ENCODE assay signal across 8 cellular contexts in genomic region chr12:110741371-110741770, GRCh38. TPM values are rescaled to one million over a fixed set of nuclear protein-coding genes. Genes with fewer than 3 reads are reported as not detected.
DNase-seq lines count a peak whose midpoint lies in the region; ATAC-seq and TF ChIP-seq lines count a peak whose summit lies in the region.

No MANE protein-coding gene starts in this region.

- TF ChIP-seq EP300 in tibial nerve (IDR thresholded peaks at IDR 0.05), result no peak

- in situ Hi-C loops in astrocyte of the cerebellum (cut with HindIII; ENCODE audit: low sequenced_read_pairs), result no loop called here

- H3K27me3 ChIP-seq in HUES64 (ENCODE audit: insufficient read depth, low read length) (no peaks in the 10 kb centered on the region), right lobe of liver (no peaks in the 10 kb centered on the region), tibial nerve (no peaks in the 10 kb centered on the region)

- peak overlapping the region; percentile 98 for H3K9ac ChIP-seq in HUES64 (ENCODE audit: low read depth, low read length)

- WGBS in HUES64, result 4% methylated on average over 4 of the region's 5 CpGs
- under 1% methylated on average over 5 of the region's 5 CpGs for WGBS in right lobe of liver (ENCODE audit: insufficient coverage, low coverage, low lambda C conversion rate, missing lambda C conversion rate)
- WGBS in tibial nerve, 2 donors, result 2 to 3% methylated on average over 5 of the region's 5 CpGs

- ATAC-seq in right lobe of liver (no peak), GM18498 (IDR thresholded peaks at IDR 0.05; ENCODE audit: unreplicated experiment) (no peak)

- intact Hi-C loops in right lobe of liver (cut with DNase I), result no loop called here

- H3K4me1 ChIP-seq in HUES64 (ENCODE audit: insufficient read depth, low read length), result peaks cover 34% of the 10 kb centered on the region
- peaks cover 0 to 44% (median 16%) of the 10 kb centered on the region in 4 donors for H3K4me1 ChIP-seq in right lobe of liver
- H3K4me1 ChIP-seq in tibial nerve, result peaks cover 0 to 76% (median 32%) of the 10 kb centered on the region in 4 donors

- no peak for DNase-seq in AG10803 (ENCODE audit: low read depth)
- no peak for DNase-seq in astrocyte of the cerebellum (ENCODE audit: low read depth)
- DNase-seq in right lobe of liver, result no peak
- no peak for DNase-seq in tibial nerve (ENCODE audit: low spot score in 2 of 2)
- DNase-seq in NCI-H2171 (lab: John Stamatoyannopoulos, UW), result no peak
- no peak for DNase-seq in NCI-H146 (lab: John Stamatoyannopoulos, UW)

- TF ChIP-seq POLR2A in right lobe of liver (IDR thresholded peaks at IDR 0.05), result no peak
- TF ChIP-seq POLR2A in tibial nerve (IDR thresholded peaks at IDR 0.05), result no peak

- H3K9me3 ChIP-seq in HUES64 (ENCODE audit: insufficient read depth, low read depth, low read length) (no peaks in the 10 kb centered on the region), right lobe of liver (no peaks in the 10 kb centered on the region), tibial nerve (no peaks in the 10 kb centered on the region)

- H3K4me3 ChIP-seq in AG10803 (ENCODE audit: low read length), result peak overlapping the region; percentile 94
- peak overlapping the region; percentile 90 for H3K4me3 ChIP-seq in HUES64 (ENCODE audit: low read length)
- H3K4me3 ChIP-seq in astrocyte of the cerebellum (ENCODE audit: low read depth, low read length), result peak overlapping the region; percentile 69
- peak overlapping the region; percentile 88 to 96 (median 90) for H3K4me3 ChIP-seq in right lobe of liver
- peak overlapping the region; percentile 73 to 97 (median 90) for H3K4me3 ChIP-seq in tibial nerve

- no peak overlapping the region for H3K27ac ChIP-seq in HUES64 (ENCODE audit: low read depth, low read length)
- H3K27ac ChIP-seq in right lobe of liver, result peak overlapping the region; percentile 85 to 88 (median 87)
- peak overlapping the region in 3 of 4 donors; percentile 96 to 97 (median 96) for H3K27ac ChIP-seq in tibial nerve

- H3K36me3 ChIP-seq in HUES64 (ENCODE audit: insufficient read depth, low read length), result peaks cover 28% of the 10 kb centered on the region
- no peaks in the 10 kb centered on the region for H3K36me3 ChIP-seq in right lobe of liver
- peaks cover 0 to 2% (median 0%) of the 10 kb centered on the region in 3 donors for H3K36me3 ChIP-seq in tibial nerve

- TF ChIP-seq CTCF in AG10803 (conservative IDR thresholded peaks at IDR 0.05; ENCODE audit: low read length) (no peak), astrocyte of the cerebellum (IDR thresholded peaks at IDR 0.05; ENCODE audit: low read depth, low read length, missing control alignments) (no peak), right lobe of liver (IDR thresholded peaks at IDR 0.05) (no peak), tibial nerve (IDR thresholded peaks at IDR 0.05) (no peak)

RNA-seq across cellular contexts. Expression of gene PPP1CC, which starts 1.3 kb away (rescaled TPM):
- 288 TPM for polyA plus RNA-seq in HUES64 (2013, experiment 1 of 2)
- 290 TPM for polyA plus RNA-seq in HUES64 (2013, experiment 2 of 2)
- 10 to 100 TPM; 32.8 to 51.7 (median 36.2) TPM for total RNA-seq in right lobe of liver
- 10 to 100 TPM; 74.5 to 96.4 (median 83.9) TPM for total RNA-seq in tibial nerve

RNA-seq across cellular contexts. Expression of gene HVCN1, which starts 52.5 kb away (rescaled TPM):
- polyA plus RNA-seq in HUES64 (2013, experiment 1 of 2), result 5.1 TPM
- 8.3 TPM for polyA plus RNA-seq in HUES64 (2013, experiment 2 of 2)
- total RNA-seq in right lobe of liver, result 1 to 10 TPM in 5 of 6 experiments, under 1 TPM in 1; 0.55 to 2.4 (median 1.6) TPM
- 10 to 100 TPM in 2 of 4 donors, 1 to 10 TPM in 2; 4.5 to 13.8 (median 9.6) TPM for total RNA-seq in tibial nerve
